ENCODE assay signal across 14 cellular contexts in genomic region chr5:128304121-128304520, GRCh38.
A peak's percentile ranks its signal among the peaks of the same experiment; 100 is the strongest.
DNase-seq lines count a peak whose midpoint lies in the region; ATAC-seq and TF ChIP-seq lines count a peak whose summit lies in the region.
"Had no signal": no experiment of that assay in that cellular context is flagged by ENCODE, and none has a peak within 500 bp of the region (broad histone marks: within the 10 kb centered on the region; RNA-seq: fewer than 3 reads in every experiment).

No MANE protein-coding gene starts in this region.

- H3K27me3 Mint-ChIP-seq in activated CD8-positive, alpha-beta T cell treated with anti-CD3 and anti-CD28 coated beads for 36 hours, result no peaks in the 10 kb centered on the region
- H3K27me3 Mint-ChIP-seq: activated B cell treated with CpG ODN at 0.5 μM for 24 hours, brain had no signal

- no peak overlapping the region for H3K4me3 ChIP-seq in cardiac muscle cell
- H3K4me3 ChIP-seq in WERI-Rb-1 (ENCODE audit: low read depth, low read length), result no peak overlapping the region
- H3K4me3 ChIP-seq in fibroblast of villous mesenchyme (ENCODE audit: low read depth, low read length), result no peak overlapping the region
- H3K4me3 ChIP-seq: esophagus muscularis mucosa had no signal

- no peak overlapping the region for H3K4me3 Mint-ChIP-seq in activated CD8-positive, alpha-beta T cell treated with anti-CD3 and anti-CD28 coated beads for 36 hours
- H3K4me3 Mint-ChIP-seq: activated B cell treated with CpG ODN at 0.5 μM for 24 hours, brain, nephron progenitor cell had no signal

- CTCF ChIA-PET in activated CD8-positive, alpha-beta T cell treated with anti-CD3 and anti-CD28 coated beads for 36 hours (lab: Charles Lee), result no interaction called here

- H3K27ac ChIP-seq in cardiac muscle cell, result peak overlapping the region; percentile 78
- no peak overlapping the region for H3K27ac ChIP-seq in WERI-Rb-1
- H3K27ac ChIP-seq: esophagus muscularis mucosa had no signal

- no peaks in the 10 kb centered on the region for H3K9me3 ChIP-seq in cardiac muscle cell (ENCODE audit: low read depth)
- H3K9me3 ChIP-seq in WERI-Rb-1 (ENCODE audit: severe bottlenecking), result no peaks in the 10 kb centered on the region
- H3K9me3 ChIP-seq: esophagus muscularis mucosa had no signal

- no peaks in the 10 kb centered on the region for H3K36me3 Mint-ChIP-seq in activated CD8-positive, alpha-beta T cell treated with anti-CD3 and anti-CD28 coated beads for 36 hours (ENCODE audit: low read depth)

- intact Hi-C loops in cardiac septum (cut with DNase I), result no loop called here
- intact Hi-C loops in activated CD8-positive, alpha-beta T cell treated with anti-CD3 and anti-CD28 coated beads for 36 hours (cut with micrococcal nuclease), result no loop called here

- H3K27me3 ChIP-seq in cardiac muscle cell (no peaks in the 10 kb centered on the region), WERI-Rb-1 (ENCODE audit: insufficient read depth, low read depth, severe bottlenecking) (no peaks in the 10 kb centered on the region)
- H3K27me3 ChIP-seq: esophagus muscularis mucosa had no signal

- TF ChIP-seq CTCF in cardiac muscle cell (IDR thresholded peaks at IDR 0.05; ENCODE audit: low read depth, low read length) (no peak), WERI-Rb-1 (IDR thresholded peaks at IDR 0.05; ENCODE audit: low read depth, low read length) (no peak), fibroblast of villous mesenchyme (IDR thresholded peaks at IDR 0.05; ENCODE audit: insufficient read depth, low read depth, low read length) (no peak)
- no peak for TF ChIP-seq CTCF in activated CD8-positive, alpha-beta T cell treated with anti-CD3 and anti-CD28 coated beads for 36 hours (IDR thresholded peaks at IDR 0.05)

- POLR2A ChIA-PET in activated CD8-positive, alpha-beta T cell treated with anti-CD3 and anti-CD28 coated beads for 36 hours (lab: Charles Lee), result no interaction called here

- H3K36me3 ChIP-seq in cardiac muscle cell, result peaks cover 99% of the 10 kb centered on the region
- H3K36me3 ChIP-seq in WERI-Rb-1, result no peaks in the 10 kb centered on the region

- DNase-seq in cardiac muscle cell (ENCODE audit: low read depth in 1 of 2, low spot score in 1 of 2), result peak; percentile 49 to 76
- no peak for DNase-seq in cardiac septum (ENCODE audit: low spot score)
- DNase-seq in WERI-Rb-1, result peak; percentile 34
- DNase-seq in fibroblast of villous mesenchyme (ENCODE audit: low read depth), result peak; percentile 61
- DNase-seq in NCI-H187 treated with DMSO at 0.1 percent for 48 hours (lab: John Stamatoyannopoulos, UW), result no peak
- no peak for DNase-seq in amniotic stem cell (lab: John Stamatoyannopoulos, UW)
- DNase-seq in activated CD8-positive, alpha-beta T cell treated with anti-CD3 and anti-CD28 coated beads for 36 hours, result no peak
- no peak for DNase-seq in stimulated activated CD4-positive, alpha-beta T cell treated with anti-CD3 and anti-CD28 coated beads, Interleukin-4, amount 100 ng/mL, for 1 hour
- DNase-seq: activated B cell treated with CpG ODN at 0.5 μM for 24 hours, activated T-cell treated with anti-CD3 and anti-CD28 coated beads for 4 hours, kidney, nephron progenitor cell had no signal

- H3K9me3 Mint-ChIP-seq in activated CD8-positive, alpha-beta T cell treated with anti-CD3 and anti-CD28 coated beads for 36 hours, result no peaks in the 10 kb centered on the region
- H3K9me3 Mint-ChIP-seq: activated B cell treated with CpG ODN at 0.5 μM for 24 hours had no signal

- no peak overlapping the region for H3K27ac Mint-ChIP-seq in activated CD8-positive, alpha-beta T cell treated with anti-CD3 and anti-CD28 coated beads for 36 hours
- H3K27ac Mint-ChIP-seq: activated B cell treated with CpG ODN at 0.5 μM for 24 hours, nephron progenitor cell had no signal

- no peaks in the 10 kb centered on the region for H3K4me1 ChIP-seq in cardiac muscle cell (ENCODE audit: low read depth)

- ATAC-seq in activated CD8-positive, alpha-beta T cell treated with anti-CD3 and anti-CD28 coated beads for 36 hours, result no peak

- H3K4me1 Mint-ChIP-seq in activated CD8-positive, alpha-beta T cell treated with anti-CD3 and anti-CD28 coated beads for 36 hours (ENCODE audit: low read depth), result no peaks in the 10 kb centered on the region
- H3K4me1 Mint-ChIP-seq: activated B cell treated with CpG ODN at 0.5 μM for 24 hours, nephron progenitor cell had no signal

Comparison
In these comparisons a context has a peak if more than half of its experiments do, and no peak if none do; other contexts are left out.
1. DNase-seq: peak in cardiac muscle cell (2 of 2), WERI-Rb-1 (single experiment) and fibroblast of villous mesenchyme (single experiment); none in cardiac septum (single experiment), NCI-H187 treated with DMSO at 0.1 percent for 48 hours (single experiment), amniotic stem cell (single experiment), activated CD8-positive, alpha-beta T cell treated with anti-CD3 and anti-CD28 coated beads for 36 hours (single experiment) and stimulated activated CD4-positive, alpha-beta T cell treated with anti-CD3 and anti-CD28 coated beads, Interleukin-4, amount 100 ng/mL, for 1 hour (single experiment).